In the genomic region with DNA sequence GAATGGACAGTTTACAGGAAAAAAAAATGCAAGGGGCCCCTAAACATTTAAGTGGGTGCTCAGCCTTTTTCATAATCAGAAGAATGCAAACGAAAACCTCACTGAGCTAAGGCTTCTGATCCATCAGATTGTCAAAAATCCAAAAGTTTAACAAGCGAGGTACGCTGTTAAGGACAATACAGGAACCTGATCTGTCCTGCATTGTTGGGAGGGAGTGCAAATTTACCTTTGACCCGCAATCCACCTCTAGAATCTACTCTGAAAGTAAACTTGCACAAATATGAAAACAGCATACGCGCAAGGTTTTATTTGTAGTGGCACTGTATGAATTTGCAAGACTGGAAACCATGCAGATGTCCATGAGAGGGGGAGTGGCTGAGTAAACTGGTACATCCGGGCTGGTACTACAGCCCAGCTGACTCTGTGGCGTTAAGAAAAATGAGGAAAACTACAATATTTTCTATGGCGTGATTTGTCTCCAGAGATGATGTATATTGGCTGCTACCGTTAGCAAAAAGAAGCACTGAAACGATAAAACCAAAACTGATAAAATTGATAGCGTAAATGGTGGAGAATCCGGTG, we compare ENCODE assay signal across 1 cellular context.
TF ChIP-seq lines count a peak whose summit lies in the region.

No MANE protein-coding gene starts in this region.

TF ChIP-seq in A549, 52 proteins besides CTCF, POLR2A, EP300 and RAD21 (continued from another document):
- no peak for TF ChIP-seq RFX5 (IDR thresholded peaks at IDR 0.05)
